In the genomic region with DNA sequence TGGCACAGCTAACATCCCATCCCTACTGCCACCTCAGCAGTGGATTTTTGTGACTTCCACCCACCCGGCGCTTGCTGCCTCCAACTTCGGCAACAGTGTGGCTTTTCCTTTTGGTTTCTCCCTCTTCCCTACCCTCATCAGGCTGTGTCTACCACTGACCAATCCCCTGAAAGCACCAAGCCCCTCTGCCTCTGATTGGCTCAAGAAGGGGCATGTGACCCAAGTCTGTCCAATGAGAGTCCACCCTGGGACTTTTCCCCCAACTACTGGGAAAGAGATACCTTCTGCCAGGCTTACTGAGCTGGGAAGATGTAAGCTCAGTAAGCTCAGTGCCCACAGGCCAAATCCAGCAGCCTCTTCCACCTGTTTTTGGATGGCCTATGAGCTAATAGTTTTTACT, we compare ENCODE assay signal across 13 cellular contexts. TPM values are rescaled to one million over a fixed set of nuclear protein-coding genes. Genes with fewer than 3 reads are reported as not detected.
DNase-seq lines count a peak whose midpoint lies in the region; ATAC-seq, FAIRE-seq and TF ChIP-seq lines count a peak whose summit lies in the region.
"Had no signal": no experiment of that assay in that cellular context is flagged by ENCODE, and none has a peak within 500 bp of the region (broad histone marks: within the 10 kb centered on the region; RNA-seq: fewer than 3 reads in every experiment).

No MANE protein-coding gene starts in this region.

- intact Hi-C loops in IMR-90 (cut with micrococcal nuclease), result no loop called here
- intact Hi-C loops in HepG2 (cut with micrococcal nuclease; ENCODE audit: unreplicated experiment), result no loop called here
- intact Hi-C loops in posterior vena cava (cut with DNase I), result no loop called here

- H4K20me1 ChIP-seq in DND-41 (ENCODE audit: insufficient read depth, low read length) (peaks cover 69% of the 10 kb centered on the region), IMR-90 (ENCODE audit: insufficient read depth, low read length) (peaks cover 47% of the 10 kb centered on the region), HepG2 (ENCODE audit: insufficient read depth, low read length) (peaks cover 18% of the 10 kb centered on the region)

- no peaks in the 10 kb centered on the region for H3K27me3 Mint-ChIP-seq in stimulated activated naive CD8-positive, alpha-beta T cell treated with anti-CD3 and anti-CD28 coated beads, Interleukin-15, amount 100 ng/mL, for 72 hours
- no peaks in the 10 kb centered on the region for H3K27me3 Mint-ChIP-seq in chondrocyte (ENCODE audit: low read depth)
- no peaks in the 10 kb centered on the region for H3K27me3 Mint-ChIP-seq in activated CD8-positive, alpha-beta T cell treated with anti-CD3 and anti-CD28 coated beads, Interleukin-2, amount 10 ng/mL, durations not matched to agents 7 days and 5 days (ENCODE audit: low read depth)

- H3K9ac ChIP-seq in DND-41 (ENCODE audit: low read depth, low read length), result no peak overlapping the region
- no peak overlapping the region for H3K9ac ChIP-seq in IMR-90 (ENCODE audit: low read depth, low read length)
- H3K9ac ChIP-seq in HepG2 (ENCODE audit: insufficient read depth, low read depth, low read length), result no peak overlapping the region

- no peak overlapping the region for H2AK5ac ChIP-seq in IMR-90 (ENCODE audit: low read depth, low read length)

- BruUV-seq in IMR-90 (replicated peaks; lab: Mats Ljungman, UMichigan), result no TSS peak
- BruUV-seq in HepG2 (replicated peaks; lab: Mats Ljungman, UMichigan), result no TSS peak

- no peak overlapping the region for H3K4ac ChIP-seq in IMR-90 (ENCODE audit: low read depth, low read length)

- no peak for FAIRE-seq in HepG2 (lab: Jason Lieb, UNC)
- FAIRE-seq: GM12892 had no signal

- H3K4me3 ChIP-seq in DND-41 (ENCODE audit: low read depth in 1 of 2, low read length in 2 of 2) (no peak overlapping the region), IMR-90 (ENCODE audit: insufficient read depth, low read depth, low read length) (no peak overlapping the region), WERI-Rb-1 (ENCODE audit: low read depth, low read length) (no peak overlapping the region), HepG2 (replicated peaks in 1 of 3; ENCODE audit: insufficient read depth in 1 of 3, low read depth in 2 of 3, low read length in 3 of 3) (no peak overlapping the region)
- H3K4me3 ChIP-seq: esophagus squamous epithelium had no signal

- H3K27ac ChIP-seq in DND-41 (ENCODE audit: low read length) (no peak overlapping the region), IMR-90 (ENCODE audit: insufficient read depth, low read length) (no peak overlapping the region), WERI-Rb-1 (peak overlapping the region; percentile 65), HepG2 (ENCODE audit: extremely low read length, insufficient read depth, low read length) (no peak overlapping the region)

- H2BK120ac ChIP-seq in IMR-90 (ENCODE audit: low read depth, low read length), result no peak overlapping the region

- H3K27me3 ChIP-seq in DND-41 (ENCODE audit: insufficient read depth, low read length, poor library complexity), result no peaks in the 10 kb centered on the region
- H3K27me3 ChIP-seq in IMR-90 (ENCODE audit: control insufficient read depth, insufficient read depth, low read length), result no peaks in the 10 kb centered on the region
- H3K27me3 ChIP-seq in WERI-Rb-1 (ENCODE audit: insufficient read depth, low read depth, severe bottlenecking), result no peaks in the 10 kb centered on the region
- no peaks in the 10 kb centered on the region for H3K27me3 ChIP-seq in HepG2 (ENCODE audit: control insufficient read depth in 1 of 2, insufficient read depth in 2 of 2, low read length in 2 of 2)
- H3K27me3 ChIP-seq: esophagus squamous epithelium had no signal

- peaks cover 29% of the 10 kb centered on the region for H3K9me1 ChIP-seq in IMR-90 (ENCODE audit: insufficient read depth, low read length)

- H4K91ac ChIP-seq in IMR-90 (ENCODE audit: insufficient read depth, low read depth, low read length), result no peak overlapping the region

- H3K18ac ChIP-seq in IMR-90 (ENCODE audit: low read depth, low read length), result no peak overlapping the region

- no peak overlapping the region for H3K23ac ChIP-seq in IMR-90 (ENCODE audit: low read depth, low read length)

- H2AFZ ChIP-seq in DND-41 (ENCODE audit: low read depth, low read length) (no peak overlapping the region), IMR-90 (replicated peaks; ENCODE audit: low read length, poor library complexity) (no peak overlapping the region), HepG2 (ENCODE audit: low read length) (no peak overlapping the region)

- no peaks in the 10 kb centered on the region for H3K9me3 Mint-ChIP-seq in stimulated activated naive CD8-positive, alpha-beta T cell treated with anti-CD3 and anti-CD28 coated beads, Interleukin-15, amount 100 ng/mL, for 72 hours
- H3K9me3 Mint-ChIP-seq in chondrocyte (ENCODE audit: low read depth), result no peaks in the 10 kb centered on the region
- H3K9me3 Mint-ChIP-seq in activated CD8-positive, alpha-beta T cell treated with anti-CD3 and anti-CD28 coated beads, Interleukin-2, amount 10 ng/mL, durations not matched to agents 7 days and 5 days (ENCODE audit: insufficient read depth), result no peaks in the 10 kb centered on the region

- WGBS in IMR-90 (ENCODE audit: extremely low coverage in 2 of 2, insufficient read length in 1 of 2), 2 experiments, result 100% methylated on average over 3 of the region's 3 CpGs; no CpG with 5 or more reads in 1 of the 2 experiments
- 97% methylated on average over 3 of the region's 3 CpGs for WGBS in HepG2 (ENCODE audit: low lambda C conversion rate)

- dilution Hi-C loops in IMR-90 (cut with HindIII; ENCODE audit: low sequenced_read_pairs, unreplicated experiment), result no loop called here

- CTCF ChIA-PET in IMR-90 (lab: Yijun Ruan, JAX) (no interaction called here), HepG2 (lab: Yijun Ruan, JAX; ENCODE audit: low intra/inter-chr PET ratio, low total read pairs) (no interaction called here)
- CTCF ChIA-PET in activated CD8-positive, alpha-beta T cell treated with anti-CD3 and anti-CD28 coated beads, Interleukin-2, amount 10 ng/mL, durations not matched to agents 7 days and 5 days (lab: Charles Lee), result interaction anchor here (0.9 kb wide), 1 partner anchor 30 kb away, joined by 3 read pairs; no protein-coding TSS in a partner anchor

- TF ChIP-seq RAD21 in IMR-90 (IDR thresholded peaks at IDR 0.05; ENCODE audit: low read length) (no peak), HepG2 (CRISPR knock-in tag; IDR thresholded peaks at IDR 0.05) (no peak)

- in situ Hi-C loops in IMR-90 (cut with MboI; ENCODE audit: low sequenced_read_pairs) (no loop called here), HepG2 (cut with HindIII; ENCODE audit: extremely low pct_ligation_motif_present, low pct_unique_long_range_greater_than_20kb) (no loop called here)

- H3K36me3 ChIP-seq in DND-41 (ENCODE audit: insufficient read depth, low read length), result peaks cover 92% of the 10 kb centered on the region
- H3K36me3 ChIP-seq in IMR-90 (ENCODE audit: control insufficient read depth, insufficient read depth, low read length), result peaks cover 59% of the 10 kb centered on the region
- H3K36me3 ChIP-seq in WERI-Rb-1, result peaks cover 79% of the 10 kb centered on the region
- H3K36me3 ChIP-seq in HepG2 (replicated peaks in 1 of 2; ENCODE audit: control insufficient read depth in 1 of 2, insufficient read depth in 2 of 2, low read length in 2 of 2), result peaks cover 33 to 64% of the 10 kb centered on the region in 2 experiments

- H3K9me3 ChIP-seq in DND-41 (ENCODE audit: insufficient read depth, low read length, severe bottlenecking) (no peaks in the 10 kb centered on the region), IMR-90 (ENCODE audit: control insufficient read depth, insufficient read depth, low read length) (no peaks in the 10 kb centered on the region), WERI-Rb-1 (ENCODE audit: severe bottlenecking) (no peaks in the 10 kb centered on the region), HepG2 (ENCODE audit: low read length) (no peaks in the 10 kb centered on the region)
- H3K9me3 ChIP-seq: esophagus squamous epithelium had no signal

- POLR2A ChIA-PET in IMR-90 (lab: Charles Lee; ENCODE audit: unreplicated experiment), result interaction anchor here (0.6 kb wide), 1 partner anchor 30 kb away, joined by 3 read pairs; no protein-coding TSS in a partner anchor
- POLR2A ChIA-PET in HepG2 (lab: Yijun Ruan, JAX), result no interaction called here
- POLR2A ChIA-PET in activated CD8-positive, alpha-beta T cell treated with anti-CD3 and anti-CD28 coated beads, Interleukin-2, amount 10 ng/mL, durations not matched to agents 7 days and 5 days (lab: Charles Lee), result interaction anchor here (0.6 kb wide), 1 partner anchor 88 kb away, joined by 3 read pairs; no protein-coding TSS in a partner anchor

- H4K8ac ChIP-seq in IMR-90 (ENCODE audit: low read depth in 2 of 2, low read length in 2 of 2), result no peak overlapping the region

- DNase-seq in DND-41 (peak; percentile 13), IMR-90 (no peak), WERI-Rb-1 (no peak), HepG2 (ENCODE audit: low spot score) (peak; percentile 35), chondrocyte (ENCODE audit: low spot score) (no peak), posterior vena cava (ENCODE audit: low spot score) (no peak)
- no peak for DNase-seq in stimulated activated naive CD8-positive, alpha-beta T cell treated with anti-CD3 and anti-CD28 coated beads, Interleukin-15, amount 100 ng/mL, for 72 hours
- no peak for DNase-seq in activated CD8-positive, alpha-beta T cell treated with anti-CD3 and anti-CD28 coated beads, Interleukin-2, amount 10 ng/mL, durations not matched to agents 7 days and 5 days
- DNase-seq: activated CD8-positive, alpha-beta memory T cell treated with anti-CD3 and anti-CD28 coated beads, Interleukin-2, amount 50 U/mL, for 4 hours; esophagus squamous epithelium; midbrain; RPMI8226 had no signal

- no peak for TF ChIP-seq CTCF in DND-41 (IDR thresholded peaks at IDR 0.05; ENCODE audit: borderline replicate concordance, extremely low read depth, low read length, poor library complexity, severe bottlenecking)
- TF ChIP-seq CTCF in IMR-90 (conservative IDR thresholded peaks at IDR 0.05; ENCODE audit: low read depth, low read length), result no peak
- no peak for TF ChIP-seq CTCF in WERI-Rb-1 (IDR thresholded peaks at IDR 0.05; ENCODE audit: low read depth, low read length)
- TF ChIP-seq CTCF in HepG2 (CRISPR knock-in tag; IDR thresholded peaks at IDR 0.05), result no peak
- TF ChIP-seq CTCF in chondrocyte (IDR thresholded peaks at IDR 0.05), result no peak

- peaks cover 52 to 77% of the 10 kb centered on the region in 2 experiments for H3K79me1 ChIP-seq in IMR-90 (ENCODE audit: low read depth in 1 of 2, low read length in 2 of 2)

- ATAC-seq in DND-41 (ENCODE audit: insufficient read depth, low read depth) (peak; percentile 54; the same call in 2 of the 3 replicates), IMR-90 (ENCODE audit: low read depth) (no peak), HepG2 (peak; percentile 64)
- no peak for ATAC-seq in stimulated activated naive CD8-positive, alpha-beta T cell treated with anti-CD3 and anti-CD28 coated beads, Interleukin-15, amount 100 ng/mL, for 72 hours
- no peak for ATAC-seq in activated CD8-positive, alpha-beta T cell treated with anti-CD3 and anti-CD28 coated beads, Interleukin-2, amount 10 ng/mL, durations not matched to agents 7 days and 5 days

- no peak overlapping the region for H3K27ac Mint-ChIP-seq in stimulated activated naive CD8-positive, alpha-beta T cell treated with anti-CD3 and anti-CD28 coated beads, Interleukin-15, amount 100 ng/mL, for 72 hours
- H3K27ac Mint-ChIP-seq in chondrocyte (ENCODE audit: unreplicated experiment), result no peak overlapping the region
- H3K27ac Mint-ChIP-seq in activated CD8-positive, alpha-beta T cell treated with anti-CD3 and anti-CD28 coated beads, Interleukin-2, amount 10 ng/mL, durations not matched to agents 7 days and 5 days, result no peak overlapping the region

- no peak overlapping the region for H2AK9ac ChIP-seq in IMR-90 (replicated peaks; ENCODE audit: low read depth, low read length, poor library complexity)

- H3K14ac ChIP-seq in IMR-90 (replicated peaks; ENCODE audit: low read depth, low read length), result no peak overlapping the region

- H3K36me3 Mint-ChIP-seq in chondrocyte (ENCODE audit: low read depth), result peaks cover 30% of the 10 kb centered on the region
- H3K36me3 Mint-ChIP-seq in activated CD8-positive, alpha-beta T cell treated with anti-CD3 and anti-CD28 coated beads, Interleukin-2, amount 10 ng/mL, durations not matched to agents 7 days and 5 days (ENCODE audit: low read depth), result peaks cover 80% of the 10 kb centered on the region

- H3K4me1 ChIP-seq in DND-41 (ENCODE audit: insufficient read depth, low read length) (peaks cover 17% of the 10 kb centered on the region), IMR-90 (ENCODE audit: control insufficient read depth, insufficient read depth, low read length) (no peaks in the 10 kb centered on the region), HepG2 (ENCODE audit: insufficient read depth, low read length) (peaks cover 24% of the 10 kb centered on the region)

- H3K79me2 ChIP-seq in DND-41 (ENCODE audit: insufficient read depth, low read length) (peaks cover 77% of the 10 kb centered on the region), HepG2 (ENCODE audit: insufficient read depth, low read length) (peaks cover 26% of the 10 kb centered on the region)

- no peak overlapping the region for H3K4me3 Mint-ChIP-seq in stimulated activated naive CD8-positive, alpha-beta T cell treated with anti-CD3 and anti-CD28 coated beads, Interleukin-15, amount 100 ng/mL, for 72 hours
- H3K4me3 Mint-ChIP-seq in chondrocyte (ENCODE audit: unreplicated experiment), result no peak overlapping the region
- H3K4me3 Mint-ChIP-seq in activated CD8-positive, alpha-beta T cell treated with anti-CD3 and anti-CD28 coated beads, Interleukin-2, amount 10 ng/mL, durations not matched to agents 7 days and 5 days, result no peak overlapping the region

- no peak overlapping the region for H2BK5ac ChIP-seq in IMR-90 (ENCODE audit: low read depth, low read length, poor library complexity, severe bottlenecking)

- H3K4me2 ChIP-seq in DND-41 (ENCODE audit: insufficient read depth, low read length) (no peak overlapping the region), IMR-90 (ENCODE audit: low read depth, low read length) (no peak overlapping the region), HepG2 (ENCODE audit: low read depth, low read length) (no peak overlapping the region)

- peaks cover 30% of the 10 kb centered on the region for H3K4me1 Mint-ChIP-seq in stimulated activated naive CD8-positive, alpha-beta T cell treated with anti-CD3 and anti-CD28 coated beads, Interleukin-15, amount 100 ng/mL, for 72 hours
- peaks cover 15% of the 10 kb centered on the region for H3K4me1 Mint-ChIP-seq in chondrocyte (ENCODE audit: low read depth)
- peaks cover 50% of the 10 kb centered on the region for H3K4me1 Mint-ChIP-seq in activated CD8-positive, alpha-beta T cell treated with anti-CD3 and anti-CD28 coated beads, Interleukin-2, amount 10 ng/mL, durations not matched to agents 7 days and 5 days (ENCODE audit: low read depth)

- TF ChIP-seq EP300 in HepG2 (IDR thresholded peaks at IDR 0.05; ENCODE audit: low read depth in 2 of 2, low read length in 2 of 2), result no peak
- TF ChIP-seq EP300 in HepG2 (CRISPR knock-in tag; IDR thresholded peaks at IDR 0.05; ENCODE audit: borderline replicate concordance), result no peak

- no peak overlapping the region for H4K5ac ChIP-seq in IMR-90 (ENCODE audit: low read depth, low read length)

- no peak overlapping the region for H3K56ac ChIP-seq in IMR-90 (ENCODE audit: extremely low read depth, insufficient read depth, low read length)

- H2BK20ac ChIP-seq in IMR-90 (ENCODE audit: low read depth, low read length), result no peak overlapping the region

- H2BK15ac ChIP-seq in IMR-90 (ENCODE audit: low read depth, low read length), result no peak overlapping the region

- TF ChIP-seq POLR2A in IMR-90 (IDR thresholded peaks at IDR 0.05; ENCODE audit: low read depth, low read length) (no peak), HepG2 (IDR thresholded peaks at IDR 0.05; ENCODE audit: insufficient read depth in 1 of 2, low read depth in 2 of 2, low read length in 2 of 2) (no peak)

RNA-seq across cellular contexts. Expression of a gene that starts 5.8 kb away (rescaled TPM):
- 55.7 and 68.6 TPM in 2 replicates for total RNA-seq in IMR-90 (2012; rRNA removed)
- 64.8 and 66.5 TPM in 2 replicates for polyA plus RNA-seq in IMR-90 (2012; rRNA removed)
- 32.4 and 73.7 TPM in 2 replicates for polyA plus RNA-seq in IMR-90 (2012; cell fraction: cytosol; rRNA removed)
- polyA plus RNA-seq in IMR-90 (2012; cell fraction: nucleus; rRNA removed; ENCODE audit: low replicate concordance), result 15.9 and 45.2 TPM in 2 replicates
- 67.4 and 74.9 TPM in 2 replicates for total RNA-seq in HepG2 (2016; rRNA removed; fragmentation: Illumina TruSeq; extraction: Trizol)
- total RNA-seq in HepG2 (2016; cell fraction: cytosol; rRNA removed; fragmentation: Illumina TruSeq; extraction: Trizol; ENCODE audit: low read depth), result 22.7 and 23.8 TPM in 2 replicates
- 70.2 and 82.6 TPM in 2 replicates for total RNA-seq in HepG2 (2016; cell fraction: insoluble cytoplasmic fraction; rRNA removed; fragmentation: Illumina TruSeq; extraction: Trizol)
- total RNA-seq in HepG2 (2016; cell fraction: membrane; rRNA removed; fragmentation: Illumina TruSeq; extraction: Trizol), result 40.7 and 44.7 TPM in 2 replicates
- 59.0 and 59.2 TPM in 2 replicates for total RNA-seq in HepG2 (2016; cell fraction: nucleus; rRNA removed; fragmentation: Illumina TruSeq; extraction: Trizol)
- polyA plus RNA-seq in HepG2 (2011; rRNA removed), result 54.7 and 55.7 TPM in 2 replicates
- 48.4 and 57.9 TPM in 2 replicates for polyA plus RNA-seq in HepG2 (2011; cell fraction: cytosol; rRNA removed)
- polyA plus RNA-seq in HepG2 (2011; cell fraction: nucleus; rRNA removed), result 29.8 and 32.8 TPM in 2 replicates
- 35.2 and 40.9 TPM in 2 replicates for polyA plus RNA-seq in HepG2 (2012)
- 23.3 and 26.2 TPM in 2 replicates for polyA plus RNA-seq in HepG2 (2016; cell fraction: cytosol; fragmentation: Illumina TruSeq; extraction: Trizol; ENCODE audit: low read depth)
- 69.8 and 76.9 TPM in 2 replicates for polyA plus RNA-seq in HepG2 (2016; cell fraction: insoluble cytoplasmic fraction; fragmentation: Illumina TruSeq; extraction: Trizol; ENCODE audit: low read depth)
- 35.1 and 42.6 TPM in 2 replicates for polyA plus RNA-seq in HepG2 (2016; cell fraction: membrane; fragmentation: Illumina TruSeq; extraction: Trizol; ENCODE audit: low read depth)
- polyA plus RNA-seq in HepG2 (2016; cell fraction: nucleus; fragmentation: Illumina TruSeq; extraction: Trizol; ENCODE audit: insufficient read depth, low read depth), result 93.6 and 97.3 TPM in 2 replicates
- polyA minus RNA-seq in HepG2 (2011; rRNA and poly(A)+ RNA removed; ENCODE audit: low replicate concordance), result 48.4 and 75.2 TPM in 2 replicates
- polyA minus RNA-seq in HepG2 (2011; cell fraction: cytosol; rRNA and poly(A)+ RNA removed), result 21.3 and 23.3 TPM in 2 replicates
- polyA minus RNA-seq in HepG2 (2011; cell fraction: nucleus; rRNA and poly(A)+ RNA removed), result 58.6 and 66.2 TPM in 2 replicates
- total RNA-seq in chondrocyte, result 42.5 to 52.0 TPM (median 47.7 TPM) in 3 replicates
- total RNA-seq in activated CD8-positive, alpha-beta T cell treated with anti-CD3 and anti-CD28 coated beads, Interleukin-2, amount 10 ng/mL, durations not matched to agents 7 days and 5 days, result 10 to 100 TPM; 51.5 to 53.5 TPM
- 10 to 100 TPM; 42.4 to 61.8 TPM for total RNA-seq in posterior vena cava

RNA-seq across cellular contexts. Expression of a gene that starts 6.8 kb away (rescaled TPM):
- 1.4 and 2.0 TPM in 2 replicates for total RNA-seq in IMR-90 (2012; rRNA removed)
- polyA plus RNA-seq in IMR-90 (2012; rRNA removed), result 1.3 and 2.2 TPM in 2 replicates
- polyA plus RNA-seq in IMR-90 (2012; cell fraction: cytosol; rRNA removed), result 1.3 and 2.7 TPM in 2 replicates
- 1.7 and 1.9 TPM in 2 replicates for polyA plus RNA-seq in IMR-90 (2012; cell fraction: nucleus; rRNA removed; ENCODE audit: low replicate concordance)
- 1.7 and 4.8 TPM in 2 replicates for total RNA-seq in HepG2 (2016; rRNA removed; fragmentation: Illumina TruSeq; extraction: Trizol)
- total RNA-seq in HepG2 (2016; cell fraction: cytosol; rRNA removed; fragmentation: Illumina TruSeq; extraction: Trizol; ENCODE audit: low read depth), result 13.4 and 14.4 TPM in 2 replicates
- 1.0 and 3.2 TPM in 2 replicates for total RNA-seq in HepG2 (2016; cell fraction: insoluble cytoplasmic fraction; rRNA removed; fragmentation: Illumina TruSeq; extraction: Trizol)
- 5.8 and 6.7 TPM in 2 replicates for total RNA-seq in HepG2 (2016; cell fraction: membrane; rRNA removed; fragmentation: Illumina TruSeq; extraction: Trizol)
- 2.9 and 3.9 TPM in 2 replicates for total RNA-seq in HepG2 (2016; cell fraction: nucleus; rRNA removed; fragmentation: Illumina TruSeq; extraction: Trizol)
- 6.8 and 7.7 TPM in 2 replicates for polyA plus RNA-seq in HepG2 (2011; rRNA removed)
- 5.6 and 7.1 TPM in 2 replicates for polyA plus RNA-seq in HepG2 (2011; cell fraction: cytosol; rRNA removed)
- 3.8 and 5.7 TPM in 2 replicates for polyA plus RNA-seq in HepG2 (2011; cell fraction: nucleus; rRNA removed)
- polyA plus RNA-seq in HepG2 (2012), result 3.0 and 6.9 TPM in 2 replicates
- polyA plus RNA-seq in HepG2 (2016; cell fraction: cytosol; fragmentation: Illumina TruSeq; extraction: Trizol; ENCODE audit: low read depth), result 4.3 and 4.4 TPM in 2 replicates
- 2.5 and 2.6 TPM in 2 replicates for polyA plus RNA-seq in HepG2 (2016; cell fraction: insoluble cytoplasmic fraction; fragmentation: Illumina TruSeq; extraction: Trizol; ENCODE audit: low read depth)
- 5.6 and 5.9 TPM in 2 replicates for polyA plus RNA-seq in HepG2 (2016; cell fraction: membrane; fragmentation: Illumina TruSeq; extraction: Trizol; ENCODE audit: low read depth)
- 5.2 TPM in 2 replicates for polyA plus RNA-seq in HepG2 (2016; cell fraction: nucleus; fragmentation: Illumina TruSeq; extraction: Trizol; ENCODE audit: insufficient read depth, low read depth)
- 30.6 and 58.3 TPM in 2 replicates for polyA minus RNA-seq in HepG2 (2011; rRNA and poly(A)+ RNA removed; ENCODE audit: low replicate concordance)
- polyA minus RNA-seq in HepG2 (2011; cell fraction: cytosol; rRNA and poly(A)+ RNA removed), result 2.2 and 6.2 TPM in 2 replicates
- 4.1 and 7.3 TPM in 2 replicates for polyA minus RNA-seq in HepG2 (2011; cell fraction: nucleus; rRNA and poly(A)+ RNA removed)
- 3.1 to 3.7 TPM (median 3.7 TPM) in 3 replicates for total RNA-seq in chondrocyte
- under 1 TPM; 0.60 to 0.87 TPM for total RNA-seq in activated CD8-positive, alpha-beta T cell treated with anti-CD3 and anti-CD28 coated beads, Interleukin-2, amount 10 ng/mL, durations not matched to agents 7 days and 5 days
- total RNA-seq in posterior vena cava, result 1 to 10 TPM; 1.9 to 3.5 TPM

RNA-seq across cellular contexts. Expression of a gene that starts 26.1 kb away (rescaled TPM):
- total RNA-seq in IMR-90 (2012; rRNA removed) (2.0 and 2.8 TPM in 2 replicates), HepG2 (2016; rRNA removed; fragmentation: Illumina TruSeq; extraction: Trizol) (3.3 and 3.8 TPM in 2 replicates), chondrocyte (8.7 to 10.6 TPM (median 8.8 TPM) in 3 replicates), posterior vena cava (1 to 10 TPM; 5.9 to 6.1 TPM)
- polyA plus RNA-seq in IMR-90 (2012; rRNA removed) (4.0 and 4.9 TPM in 2 replicates), HepG2 (2011; rRNA removed) (3.3 and 3.5 TPM in 2 replicates)
- 2.8 and 5.3 TPM in 2 replicates for polyA plus RNA-seq in IMR-90 (2012; cell fraction: cytosol; rRNA removed)
- 7.1 and 11.7 TPM in 2 replicates for polyA plus RNA-seq in IMR-90 (2012; cell fraction: nucleus; rRNA removed; ENCODE audit: low replicate concordance)
- 0.88 and 1.1 TPM in 2 replicates for total RNA-seq in HepG2 (2016; cell fraction: cytosol; rRNA removed; fragmentation: Illumina TruSeq; extraction: Trizol; ENCODE audit: low read depth)
- total RNA-seq in HepG2 (2016; cell fraction: insoluble cytoplasmic fraction; rRNA removed; fragmentation: Illumina TruSeq; extraction: Trizol), result 2.3 and 2.9 TPM in 2 replicates
- total RNA-seq in HepG2 (2016; cell fraction: membrane; rRNA removed; fragmentation: Illumina TruSeq; extraction: Trizol), result 2.2 and 2.5 TPM in 2 replicates
- total RNA-seq in HepG2 (2016; cell fraction: nucleus; rRNA removed; fragmentation: Illumina TruSeq; extraction: Trizol), result 4.4 and 6.8 TPM in 2 replicates
- 2.7 and 3.7 TPM in 2 replicates for polyA plus RNA-seq in HepG2 (2011; cell fraction: cytosol; rRNA removed)
- polyA plus RNA-seq in HepG2 (2011; cell fraction: nucleus; rRNA removed), result 4.2 and 6.4 TPM in 2 replicates
- polyA plus RNA-seq in HepG2 (2012), result 3.0 and 3.2 TPM in 2 replicates
- 0.35 and 0.40 TPM in 2 replicates for polyA plus RNA-seq in HepG2 (2016; cell fraction: cytosol; fragmentation: Illumina TruSeq; extraction: Trizol; ENCODE audit: low read depth)
- polyA plus RNA-seq in HepG2 (2016; cell fraction: insoluble cytoplasmic fraction; fragmentation: Illumina TruSeq; extraction: Trizol; ENCODE audit: low read depth), result 3.6 and 5.3 TPM in 2 replicates
- polyA plus RNA-seq in HepG2 (2016; cell fraction: membrane; fragmentation: Illumina TruSeq; extraction: Trizol; ENCODE audit: low read depth), result 1.6 and 1.7 TPM in 2 replicates
- 6.4 and 8.6 TPM in 2 replicates for polyA plus RNA-seq in HepG2 (2016; cell fraction: nucleus; fragmentation: Illumina TruSeq; extraction: Trizol; ENCODE audit: insufficient read depth, low read depth)
- polyA minus RNA-seq in HepG2 (2011; rRNA and poly(A)+ RNA removed; ENCODE audit: low replicate concordance), result 12.3 and 16.1 TPM in 2 replicates
- polyA minus RNA-seq in HepG2 (2011; cell fraction: cytosol; rRNA and poly(A)+ RNA removed), result 4.7 and 5.5 TPM in 2 replicates
- 14.0 and 19.3 TPM in 2 replicates for polyA minus RNA-seq in HepG2 (2011; cell fraction: nucleus; rRNA and poly(A)+ RNA removed)
- total RNA-seq in activated CD8-positive, alpha-beta T cell treated with anti-CD3 and anti-CD28 coated beads, Interleukin-2, amount 10 ng/mL, durations not matched to agents 7 days and 5 days, result 10 to 100 TPM; 17.2 to 17.4 TPM

Comparison
In these comparisons a context has a peak if more than half of its experiments do, and no peak if none do; other contexts are left out.
1. ATAC-seq: peak in DND-41 (single experiment) and HepG2 (single experiment); none in IMR-90 (single experiment), stimulated activated naive CD8-positive, alpha-beta T cell treated with anti-CD3 and anti-CD28 coated beads, Interleukin-15, amount 100 ng/mL, for 72 hours (single experiment) and activated CD8-positive, alpha-beta T cell treated with anti-CD3 and anti-CD28 coated beads, Interleukin-2, amount 10 ng/mL, durations not matched to agents 7 days and 5 days (single experiment).
2. DNase-seq: peak in DND-41 (single experiment) and HepG2 (single experiment); none in IMR-90 (single experiment), WERI-Rb-1 (single experiment), stimulated activated naive CD8-positive, alpha-beta T cell treated with anti-CD3 and anti-CD28 coated beads, Interleukin-15, amount 100 ng/mL, for 72 hours (0 of 2), chondrocyte (single experiment), activated CD8-positive, alpha-beta T cell treated with anti-CD3 and anti-CD28 coated beads, Interleukin-2, amount 10 ng/mL, durations not matched to agents 7 days and 5 days (single experiment) and posterior vena cava (single experiment).